34 cellular contexts compared by ENCODE assay signal in the genomic region with DNA sequence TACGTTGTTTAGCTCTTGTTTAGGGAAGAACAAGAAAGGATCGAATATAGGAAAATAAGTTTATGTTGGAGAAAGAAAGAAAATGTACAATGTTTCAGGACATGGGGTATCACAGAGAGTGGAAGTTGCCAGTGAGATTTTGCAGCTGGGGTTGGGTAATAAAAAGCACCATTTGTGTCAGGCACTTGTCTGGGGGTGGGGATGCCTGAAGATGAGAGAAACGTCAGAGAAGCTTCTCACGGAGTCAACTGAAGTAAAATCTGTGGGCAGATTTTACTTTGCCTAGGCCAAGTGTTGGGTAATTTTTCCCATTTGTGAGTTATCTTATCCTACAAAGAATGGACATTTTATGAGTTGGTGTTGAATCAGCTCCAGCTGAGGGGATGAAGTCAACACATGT.
"Had no signal": no experiment of that assay in that cellular context is flagged by ENCODE, and none has a peak within 500 bp of the region (broad histone marks: within the 10 kb centered on the region; RNA-seq: fewer than 3 reads in every experiment).

No MANE protein-coding gene starts in this region.

- H3K4me1 Mint-ChIP-seq: naive B cell; naive thymus-derived CD8-positive, alpha-beta T cell; nephron; neural progenitor cell; stimulated activated memory B cell treated with anti-CD40 and anti-IgM and Interleukin-4, amounts not matched to agents 10 μg/mL and 1 μg/mL and 100 μg/mL, for 72 hours; stimulated activated naive CD8-positive, alpha-beta T cell treated with anti-CD3 and anti-CD28 coated beads, Interleukin-15, amount 100 ng/mL, for 72 hours had no signal

- ATAC-seq: naive thymus-derived CD8-positive, alpha-beta T cell; psoas muscle; right lobe of liver; stimulated activated memory B cell treated with anti-CD40 and anti-IgM and Interleukin-4, amounts not matched to agents 10 μg/mL and 1 μg/mL and 100 μg/mL, for 72 hours; stimulated activated naive CD8-positive, alpha-beta T cell treated with anti-CD3 and anti-CD28 coated beads, Interleukin-15, amount 100 ng/mL, for 72 hours; stimulated activated naive CD8-positive, alpha-beta T cell treated with anti-CD3 and anti-CD28 coated beads, Interleukin-15, Interleukin-2, amounts not matched to agents 100 U/mL and 50 U/mL, for 24 hours; upper lobe of right lung had no signal

- H3K36me3 ChIP-seq: neural progenitor cell, ovary, right lobe of liver, spleen, suprapubic skin, transverse colon, upper lobe of right lung, vagina had no signal

- H3K9me3 ChIP-seq: ovary, psoas muscle, right lobe of liver, sigmoid colon, spleen, suprapubic skin, testis, tibial artery, transverse colon, upper lobe of right lung, vagina had no signal

- H3K9me3 Mint-ChIP-seq: nephron; neural progenitor cell; stimulated activated memory B cell treated with anti-CD40 and anti-IgM and Interleukin-4, amounts not matched to agents 10 μg/mL and 1 μg/mL and 100 μg/mL, for 72 hours; stimulated activated naive CD8-positive, alpha-beta T cell treated with anti-CD3 and anti-CD28 coated beads, Interleukin-15, amount 100 ng/mL, for 72 hours; type B pancreatic cell had no signal

- H3K4me1 ChIP-seq: parathyroid adenoma, psoas muscle, right lobe of liver, sigmoid colon, spleen, suprapubic skin, testis, transverse colon, upper lobe of right lung, vagina had no signal

- H3K27me3 ChIP-seq: neural progenitor cell, ovary, right lobe of liver, sigmoid colon, spleen, suprapubic skin, testis, tibial artery, transverse colon, upper lobe of right lung, vagina had no signal

- H3K36me3 Mint-ChIP-seq: naive B cell; naive thymus-derived CD8-positive, alpha-beta T cell; neural progenitor cell; stimulated activated memory B cell treated with anti-CD40 and anti-IgM and Interleukin-4, amounts not matched to agents 10 μg/mL and 1 μg/mL and 100 μg/mL, for 72 hours; type B pancreatic cell had no signal

- DNase-seq: naive B cell; naive thymus-derived CD8-positive, alpha-beta T cell; occipital lobe; ovary; posterior cingulate gyrus; psoas muscle; retina; right cardiac atrium; right lobe of liver; sigmoid colon; spleen; stimulated activated CD4-positive, alpha-beta T cell treated with anti-CD3 and anti-CD28 coated beads, Interleukin-12 subunit alpha, Interleukin-12 subunit beta, amount 100 ng/mL, for 4 hours; stimulated activated CD4-positive, alpha-beta T cell treated with anti-CD3 and anti-CD28 coated beads, Interleukin-1b, Interleukin-23, amount 100 ng/mL, for 48 hours; stimulated activated CD4-positive, alpha-beta T cell treated with anti-CD3 and anti-CD28 coated beads, Interleukin-4, amount 100 ng/mL, for 1 hour; stimulated activated CD4-positive, alpha-beta T cell treated with anti-CD3 and anti-CD28 coated beads, Interleukin-4, amount 100 ng/mL, for 4 hours; stimulated activated CD8-positive, alpha-beta memory T cell treated with anti-CD3 and anti-CD28 coated beads, Interleukin-4, amount 100 ng/mL, for 48 hours; stimulated activated naive CD4-positive, alpha-beta T cell; stimulated activated naive CD8-positive, alpha-beta T cell treated with anti-CD3 and anti-CD28 coated beads, Interleukin-15, amount 100 ng/mL, for 72 hours; stimulated activated naive CD8-positive, alpha-beta T cell treated with anti-CD3 and anti-CD28 coated beads, Interleukin-15, Interleukin-2, amounts not matched to agents 100 U/mL and 50 U/mL, for 24 hours; substantia nigra; testis; tibial artery; transverse colon; upper lobe of right lung had no signal

- H3K27ac ChIP-seq: neural progenitor cell, ovary, parathyroid adenoma, psoas muscle, right lobe of liver, sigmoid colon, skin epidermis, spleen, suprapubic skin, testis, tibial artery, transverse colon, upper lobe of right lung, vagina had no signal

- H3K27me3 Mint-ChIP-seq: progenitor cell of endocrine pancreas; stimulated activated memory B cell treated with anti-CD40 and anti-IgM and Interleukin-4, amounts not matched to agents 10 μg/mL and 1 μg/mL and 100 μg/mL, for 72 hours had no signal

- H3K27ac Mint-ChIP-seq: naive B cell; naive thymus-derived CD8-positive, alpha-beta T cell; nephron; neural progenitor cell; progenitor cell of endocrine pancreas; stimulated activated memory B cell treated with anti-CD40 and anti-IgM and Interleukin-4, amounts not matched to agents 10 μg/mL and 1 μg/mL and 100 μg/mL, for 72 hours; stimulated activated naive CD8-positive, alpha-beta T cell treated with anti-CD3 and anti-CD28 coated beads, Interleukin-15, amount 100 ng/mL, for 72 hours; type B pancreatic cell had no signal

- H3K4me3 Mint-ChIP-seq: naive B cell; naive thymus-derived CD8-positive, alpha-beta T cell; nephron; neural progenitor cell; stimulated activated memory B cell treated with anti-CD40 and anti-IgM and Interleukin-4, amounts not matched to agents 10 μg/mL and 1 μg/mL and 100 μg/mL, for 72 hours; stimulated activated naive CD8-positive, alpha-beta T cell treated with anti-CD3 and anti-CD28 coated beads, Interleukin-15, amount 100 ng/mL, for 72 hours; type B pancreatic cell had no signal

- H3K4me3 ChIP-seq: neural progenitor cell, ovary, psoas muscle, right lobe of liver, sigmoid colon, skin epidermis, smooth muscle cell, spleen, suprapubic skin, testis, tibial artery, transverse colon, upper lobe of right lung, vagina had no signal
